Comparison of ENCODE assay signal across 1 cellular context in genomic region chr4:185344743-185345538, GRCh38.
A peak's percentile ranks its signal among the peaks of the same experiment; 100 is the strongest.
TF ChIP-seq lines count a peak whose summit lies in the region.

No MANE protein-coding gene starts in this region.

TF ChIP-seq in endothelial cell of umbilical vein, 7 proteins besides CTCF, POLR2A, EP300 and RAD21:
- TF ChIP-seq POLR2AphosphoS5 (IDR thresholded peaks at IDR 0.05; ENCODE audit: insufficient read depth, low read depth, low read length) (peak; percentile 33), EZH2 (IDR thresholded peaks at IDR 0.05; ENCODE audit: borderline replicate concordance, low read depth, low read length, severe bottlenecking) (no peak), FOS (IDR thresholded peaks at IDR 0.05; ENCODE audit: borderline replicate concordance, insufficient read depth, low read length) (peak; percentile 28), JUN (IDR thresholded peaks at IDR 0.05; ENCODE audit: borderline replicate concordance, insufficient read depth, insufficient read length, low read depth) (no peak), GATA2 (IDR thresholded peaks at IDR 0.05; ENCODE audit: insufficient read depth, insufficient read length, low read depth, low read length) (no peak), MAX (IDR thresholded peaks at IDR 0.05; ENCODE audit: insufficient read depth, insufficient read length) (no peak), MYC (IDR thresholded peaks at IDR 0.05; ENCODE audit: low read depth, low read length) (no peak)
